Comparison of ENCODE assay signal across 8 cellular contexts in the genomic region with DNA sequence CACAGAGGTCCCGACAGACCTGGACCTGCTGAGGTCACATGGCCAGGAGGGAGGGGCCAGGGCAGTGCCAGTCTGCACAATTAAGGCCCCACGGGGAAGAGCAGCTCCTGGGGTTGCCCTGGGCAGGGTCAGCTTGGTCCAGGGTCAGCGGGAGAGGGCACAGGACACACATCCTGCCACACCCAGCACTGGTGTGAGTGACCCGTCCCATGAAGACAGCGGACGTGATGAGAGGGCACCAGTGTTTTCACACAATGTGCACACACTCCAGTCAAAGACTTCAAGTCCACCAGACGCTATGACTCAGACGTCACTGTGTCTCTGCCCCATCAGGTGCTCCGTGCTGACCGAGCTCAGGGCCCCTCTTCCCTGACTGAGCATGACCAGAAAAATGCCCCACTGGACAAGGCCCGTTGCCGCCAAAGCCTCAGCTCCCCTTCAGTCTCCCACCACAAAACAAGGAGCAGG. TPM values are rescaled to one million over a fixed set of nuclear protein-coding genes. Genes with fewer than 3 reads are reported as not detected.
DNase-seq lines count a peak whose midpoint lies in the region; ATAC-seq and TF ChIP-seq lines count a peak whose summit lies in the region.

No MANE protein-coding gene starts in this region.

- H3K27me3 Mint-ChIP-seq in CD14-positive monocyte (ENCODE audit: low read depth in 3 of 3) = peaks cover 0 to 1% (median 0%) of the 10 kb centered on the region in 3 donors
- peaks cover 6% of the 10 kb centered on the region for H3K27me3 Mint-ChIP-seq in endothelial cell (ENCODE audit: unreplicated experiment)
- H3K27me3 Mint-ChIP-seq in nephron (ENCODE audit: low read depth) = peaks cover 3% of the 10 kb centered on the region

- peaks cover 88% of the 10 kb centered on the region for H3K79me2 ChIP-seq in MM.1S (ENCODE audit: low read length)

- H4K20me1 ChIP-seq in MM.1S (ENCODE audit: insufficient read depth, low read length) = peaks cover 25% of the 10 kb centered on the region

- H3K9me2 ChIP-seq in MM.1S (replicated peaks; ENCODE audit: insufficient read depth, low read length) = no peaks in the 10 kb centered on the region

- H3K9me3 ChIP-seq in MM.1S (replicated peaks; ENCODE audit: insufficient read depth, low read length) (no peaks in the 10 kb centered on the region), ascending aorta (no peaks in the 10 kb centered on the region)

- H3K9me3 Mint-ChIP-seq in CD14-positive monocyte (no peaks in the 10 kb centered on the region), endothelial cell (ENCODE audit: unreplicated experiment) (no peaks in the 10 kb centered on the region), nephron (no peaks in the 10 kb centered on the region)

- no peaks in the 10 kb centered on the region for H3K27me3 ChIP-seq in MM.1S (replicated peaks; ENCODE audit: insufficient read depth, low read length)
- no peaks in the 10 kb centered on the region for H3K27me3 ChIP-seq in ascending aorta

- H3K36me3 Mint-ChIP-seq in CD14-positive monocyte (peaks cover 11 to 39% of the 10 kb centered on the region in 2 donors), endothelial cell (ENCODE audit: low read depth, unreplicated experiment) (peaks cover 2% of the 10 kb centered on the region), nephron (ENCODE audit: low read depth) (no peaks in the 10 kb centered on the region)

- H3K4me1 Mint-ChIP-seq in CD14-positive monocyte (peaks cover 42% of the 10 kb centered on the region), endothelial cell (ENCODE audit: unreplicated experiment) (peaks cover 19% of the 10 kb centered on the region), nephron (peaks cover 16% of the 10 kb centered on the region)

- peaks cover 45% of the 10 kb centered on the region for H3K4me1 ChIP-seq in MM.1S (ENCODE audit: low read length)
- H3K4me1 ChIP-seq in ascending aorta = peaks cover 30 to 39% of the 10 kb centered on the region in 2 donors

- no peak overlapping the region for H2AFZ ChIP-seq in MM.1S (ENCODE audit: low read length)

- H3K4me3 ChIP-seq in MM.1S (ENCODE audit: low read length) = peak overlapping the region; percentile 21
- H3K4me3 ChIP-seq in ascending aorta = peak overlapping the region in 1 of 2 donors; percentile 10

- peak overlapping the region; percentile 73 for H3K4me2 ChIP-seq in MM.1S (ENCODE audit: low read depth, low read length)

- peak overlapping the region; percentile 60 for H3K27ac ChIP-seq in MM.1S (ENCODE audit: low read length)
- no peak overlapping the region for H3K27ac ChIP-seq in ascending aorta

- H3K9ac ChIP-seq in MM.1S (ENCODE audit: low read length) = peak overlapping the region; percentile 45

- H3K4me3 Mint-ChIP-seq in CD14-positive monocyte = no peak overlapping the region
- no peak overlapping the region for H3K4me3 Mint-ChIP-seq in endothelial cell (ENCODE audit: unreplicated experiment)
- H3K4me3 Mint-ChIP-seq in nephron = peak overlapping the region; percentile 66 to 75 (median 75)

- no peak for TF ChIP-seq CTCF in CD14-positive monocyte (IDR thresholded peaks at IDR 0.05)
- TF ChIP-seq CTCF in MM.1S (IDR thresholded peaks at IDR 0.05; ENCODE audit: low read length) = no peak
- no peak for TF ChIP-seq CTCF in endothelial cell (IDR thresholded peaks at IDR 0.05; ENCODE audit: unreplicated experiment)
- TF ChIP-seq CTCF in nephron (IDR thresholded peaks at IDR 0.05; ENCODE audit: unreplicated experiment in 3 of 3) = no peak
- no peak for TF ChIP-seq CTCF in ascending aorta (IDR thresholded peaks at IDR 0.05)

- ATAC-seq in HG02642 (IDR thresholded peaks at IDR 0.05; ENCODE audit: poor library complexity, unreplicated experiment) (no peak), HG03025 (IDR thresholded peaks at IDR 0.05; ENCODE audit: low FRiP score, unreplicated experiment) (no peak), GM18873 (IDR thresholded peaks at IDR 0.05; ENCODE audit: low FRiP score, unreplicated experiment) (no peak)

- peaks cover 20% of the 10 kb centered on the region for H3F3A ChIP-seq in MM.1S (ENCODE audit: insufficient read depth, low read length)

- DNase-seq in CD14-positive monocyte (ENCODE audit: low spot score) (no peak), MM.1S (peak; percentile 50), endothelial cell (ENCODE audit: low spot score) (no peak), ascending aorta (ENCODE audit: low spot score in 2 of 2) (no peak)

- H3K27ac Mint-ChIP-seq in CD14-positive monocyte = peak overlapping the region in 6 of 7 donors; percentile 21 to 81 (median 80)
- peak overlapping the region; percentile 57 for H3K27ac Mint-ChIP-seq in endothelial cell (ENCODE audit: unreplicated experiment)
- peak overlapping the region; percentile 48 to 83 (median 81) for H3K27ac Mint-ChIP-seq in nephron

- intact Hi-C loops in CD14-positive monocyte (cut with micrococcal nuclease) = no loop called here
- intact Hi-C loops in ascending aorta (cut with DNase I) = no loop called here

- peaks cover 10% of the 10 kb centered on the region; the same call in 1 of the 2 replicates for H3K36me3 ChIP-seq in MM.1S (replicated peaks; ENCODE audit: insufficient read depth, low read length)
- H3K36me3 ChIP-seq in ascending aorta = peaks cover 32 to 33% of the 10 kb centered on the region in 2 donors

RNA-seq across cellular contexts. Expression of a gene that starts 4.2 kb away (rescaled TPM):
- 10 to 100 TPM; 37.4 to 45.0 TPM for polyA plus RNA-seq in CD14-positive monocyte
- total RNA-seq in endothelial cell (ENCODE audit: unreplicated experiment) (182 TPM), ascending aorta (452 TPM)

RNA-seq across cellular contexts. Expression of a gene that starts 4.6 kb away (rescaled TPM):
- not detected for polyA plus RNA-seq in CD14-positive monocyte
- total RNA-seq in endothelial cell (ENCODE audit: unreplicated experiment) = not detected
- not detected for total RNA-seq in ascending aorta

RNA-seq across cellular contexts. Expression of a gene that starts 9.7 kb away (rescaled TPM):
- polyA plus RNA-seq in CD14-positive monocyte = 100 to 1,000 TPM in 1 of 2 donors, 10 to 100 TPM in 1; 69.9 to 144 TPM
- total RNA-seq in endothelial cell (ENCODE audit: unreplicated experiment) (456 TPM), ascending aorta (79.1 TPM)

RNA-seq across cellular contexts. Expression of a gene that starts 16.5 kb away (rescaled TPM):
- polyA plus RNA-seq in CD14-positive monocyte = under 1 TPM in 1 of 2 donors, not detected in 1; 0.13 TPM
- total RNA-seq in endothelial cell (ENCODE audit: unreplicated experiment) (0.95 TPM), ascending aorta (not detected)

RNA-seq across cellular contexts. Expression of a gene that starts 23.2 kb away (rescaled TPM):
- 1 to 10 TPM; 1.7 to 7.8 TPM for polyA plus RNA-seq in CD14-positive monocyte
- total RNA-seq in endothelial cell (ENCODE audit: unreplicated experiment) = 16.3 TPM
- total RNA-seq in ascending aorta = 96.6 TPM

Comparison
In these comparisons a context has a peak if more than half of its experiments do, and no peak if none do; other contexts are left out.
1. H3K4me3 Mint-ChIP-seq: peak in nephron (3 of 3); none in CD14-positive monocyte (0 of 2) and endothelial cell (single experiment).
2. Peak in every context shown above with its lines, with median percentiles within 50 percentile points of each other: H3K27ac Mint-ChIP-seq.